ENCODE assay signal across 11 cellular contexts in the genomic region with DNA sequence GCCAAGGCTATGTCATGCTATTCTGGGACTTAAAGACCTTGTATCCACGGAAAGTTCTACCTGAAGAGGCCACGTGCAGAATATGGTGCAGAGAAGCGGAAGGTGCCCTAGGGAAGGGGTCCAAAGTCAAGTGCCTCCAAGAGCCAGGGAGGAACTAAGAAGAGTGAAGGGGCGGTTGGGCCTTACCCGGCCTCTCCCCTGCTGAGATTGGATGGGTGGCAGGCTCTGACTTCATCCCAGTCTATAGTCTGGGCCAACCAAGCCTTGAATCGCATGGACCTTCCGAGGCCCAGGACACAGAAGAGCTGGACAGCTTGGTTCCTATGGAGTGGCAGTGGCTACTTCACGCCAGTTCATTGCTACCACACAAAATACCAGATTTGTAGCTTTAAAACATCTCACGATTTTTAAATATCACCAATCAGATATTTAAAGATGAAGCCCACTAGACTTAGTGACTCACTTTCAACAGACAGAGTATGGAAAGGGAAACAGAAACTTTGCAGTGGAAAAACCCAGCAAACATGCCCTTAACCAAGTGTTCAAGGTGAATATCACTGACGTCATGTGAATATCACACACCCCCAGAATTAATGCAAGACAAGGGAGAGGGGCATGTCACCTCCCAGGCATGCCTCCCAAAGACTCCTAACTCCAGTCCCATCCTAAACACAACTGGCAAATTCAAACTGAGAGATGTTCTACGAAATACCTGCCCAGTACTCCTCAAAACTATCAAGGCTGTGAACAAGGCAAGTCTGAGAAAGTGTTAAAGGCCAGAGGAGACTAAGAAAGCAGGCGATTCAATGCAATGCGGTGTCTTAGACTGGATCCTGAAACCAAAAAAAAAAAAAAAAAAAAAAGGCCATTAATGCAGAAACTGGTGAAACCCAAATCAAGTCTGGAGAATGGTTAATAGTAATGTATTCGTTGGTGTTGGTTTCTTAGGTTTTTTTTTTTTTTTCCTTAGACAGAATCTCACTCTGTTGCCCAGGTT. TPM values are rescaled to one million over a fixed set of nuclear protein-coding genes. Genes with fewer than 3 reads are reported as not detected.
A peak's percentile ranks its signal among the peaks of the same experiment; 100 is the strongest.
DNase-seq lines count a peak whose midpoint lies in the region; ATAC-seq and TF ChIP-seq lines count a peak whose summit lies in the region.
"Had no signal": no experiment of that assay in that cellular context is flagged by ENCODE, and none has a peak within 500 bp of the region (broad histone marks: within the 10 kb centered on the region; RNA-seq: fewer than 3 reads in every experiment).

No MANE protein-coding gene starts in this region.

- POLR2A ChIA-PET in activated CD4-positive, alpha-beta memory T cell treated with anti-CD3 and anti-CD28 coated beads, Interleukin-2, amount 10 ng/mL, durations not matched to agents 7 days and 5 days (lab: Charles Lee) = interaction anchor here (1.3 to 1.8 kb wide), 2 partner anchors 9 to 32 kb away, joined by 4 to 11 read pairs; a partner anchor contains a TSS

- H3K9me3 ChIP-seq in stomach = no peaks in the 10 kb centered on the region
- H3K9me3 ChIP-seq: prostate gland, uterus had no signal

- TF ChIP-seq CTCF in stomach (IDR thresholded peaks at IDR 0.05) = no peak

- no peak for TF ChIP-seq POLR2A in stomach (IDR thresholded peaks at IDR 0.05)

- peaks cover 38% of the 10 kb centered on the region for H3K4me1 Mint-ChIP-seq in activated naive CD4-positive, alpha-beta T cell treated with anti-CD3 and anti-CD28 coated beads, Interleukin-2, amount 10 ng/mL, durations not matched to agents 7 days and 5 days
- peaks cover 41% of the 10 kb centered on the region for H3K4me1 Mint-ChIP-seq in activated CD4-positive, alpha-beta memory T cell treated with anti-CD3 and anti-CD28 coated beads, Interleukin-2, amount 10 ng/mL, durations not matched to agents 7 days and 5 days

- 75 to 91% (median 84%) methylated on average over 14 of the region's 14 CpGs for WGBS in stomach, 5 donors

- peaks cover 16 to 76% (median 72%) of the 10 kb centered on the region in 4 donors for H3K36me3 ChIP-seq in stomach
- H3K36me3 ChIP-seq: prostate gland, uterus had no signal

- H3K9me3 Mint-ChIP-seq in activated naive CD4-positive, alpha-beta T cell treated with anti-CD3 and anti-CD28 coated beads, Interleukin-2, amount 10 ng/mL, durations not matched to agents 7 days and 5 days = no peaks in the 10 kb centered on the region
- H3K9me3 Mint-ChIP-seq in activated CD4-positive, alpha-beta memory T cell treated with anti-CD3 and anti-CD28 coated beads, Interleukin-2, amount 10 ng/mL, durations not matched to agents 7 days and 5 days = no peaks in the 10 kb centered on the region

- intact Hi-C loops in stomach (cut with DNase I; ENCODE audit: low total_unique reads) = no loop called here

- no peak for TF ChIP-seq EP300 in stomach (IDR thresholded peaks at IDR 0.05)

- H3K27ac Mint-ChIP-seq in activated naive CD4-positive, alpha-beta T cell treated with anti-CD3 and anti-CD28 coated beads, Interleukin-2, amount 10 ng/mL, durations not matched to agents 7 days and 5 days = peak overlapping the region; percentile 58
- peak overlapping the region; percentile 82 for H3K27ac Mint-ChIP-seq in activated CD4-positive, alpha-beta memory T cell treated with anti-CD3 and anti-CD28 coated beads, Interleukin-2, amount 10 ng/mL, durations not matched to agents 7 days and 5 days

- H3K4me3 Mint-ChIP-seq in activated naive CD4-positive, alpha-beta T cell treated with anti-CD3 and anti-CD28 coated beads, Interleukin-2, amount 10 ng/mL, durations not matched to agents 7 days and 5 days = no peak overlapping the region
- H3K4me3 Mint-ChIP-seq in activated CD4-positive, alpha-beta memory T cell treated with anti-CD3 and anti-CD28 coated beads, Interleukin-2, amount 10 ng/mL, durations not matched to agents 7 days and 5 days = no peak overlapping the region

- no peak for DNase-seq in activated naive CD4-positive, alpha-beta T cell treated with anti-CD3 and anti-CD28 coated beads, Interleukin-2, amount 10 ng/mL, durations not matched to agents 7 days and 5 days
- DNase-seq in activated naive CD4-positive, alpha-beta T cell treated with anti-CD3 and anti-CD28 coated beads, Interleukin-2, amount 50 U/mL, for 16 hours = no peak
- no peak for DNase-seq in activated CD4-positive, alpha-beta memory T cell treated with anti-CD3 and anti-CD28 coated beads, Interleukin-2, amount 10 ng/mL, durations not matched to agents 7 days and 5 days
- no peak for DNase-seq in stimulated activated naive CD8-positive, alpha-beta T cell treated with anti-CD3 and anti-CD28 coated beads, Interleukin-15, Interleukin-2, amounts not matched to agents 100 U/mL and 50 U/mL, for 24 hours
- no peak for DNase-seq in NCI-H146 (lab: John Stamatoyannopoulos, UW)
- no peak for DNase-seq in NCI-H524 (lab: John Stamatoyannopoulos, UW)
- DNase-seq in stomach = no peak
- DNase-seq: uterus had no signal

- H3K27me3 ChIP-seq in stomach = no peaks in the 10 kb centered on the region
- H3K27me3 ChIP-seq: uterus had no signal

- peak; percentile 86 for ATAC-seq in HG02610 (IDR thresholded peaks at IDR 0.05; ENCODE audit: unreplicated experiment)
- ATAC-seq in stimulated activated naive CD8-positive, alpha-beta T cell treated with anti-CD3 and anti-CD28 coated beads, Interleukin-15, Interleukin-2, amounts not matched to agents 100 U/mL and 50 U/mL, for 24 hours = peak; percentile 88
- ATAC-seq: HCT116 had no signal

- CTCF ChIA-PET in activated naive CD4-positive, alpha-beta T cell treated with anti-CD3 and anti-CD28 coated beads, Interleukin-2, amount 10 ng/mL, durations not matched to agents 7 days and 5 days (lab: Charles Lee) = interaction anchor here (1.7 to 2.9 kb wide), 3 partner anchors 11 to 95 kb away, joined by 9 to 15 read pairs (median 10); no protein-coding TSS in a partner anchor
- CTCF ChIA-PET in activated CD4-positive, alpha-beta memory T cell treated with anti-CD3 and anti-CD28 coated beads, Interleukin-2, amount 10 ng/mL, durations not matched to agents 7 days and 5 days (lab: Charles Lee) = interaction anchor here (0.8 to 1.0 kb wide), 2 partner anchors 11 to 55 kb away, joined by 3 to 9 read pairs; no protein-coding TSS in a partner anchor

- H3K4me3 ChIP-seq in stomach = no peak overlapping the region
- H3K4me3 ChIP-seq: prostate gland, uterus had no signal

- H3K27ac ChIP-seq in stomach = no peak overlapping the region
- H3K27ac ChIP-seq: prostate gland, uterus had no signal

- no peaks in the 10 kb centered on the region for H3K27me3 Mint-ChIP-seq in activated naive CD4-positive, alpha-beta T cell treated with anti-CD3 and anti-CD28 coated beads, Interleukin-2, amount 10 ng/mL, durations not matched to agents 7 days and 5 days
- no peaks in the 10 kb centered on the region for H3K27me3 Mint-ChIP-seq in activated CD4-positive, alpha-beta memory T cell treated with anti-CD3 and anti-CD28 coated beads, Interleukin-2, amount 10 ng/mL, durations not matched to agents 7 days and 5 days

- peaks cover 0 to 9% (median 6%) of the 10 kb centered on the region in 4 donors for H3K4me1 ChIP-seq in stomach
- H3K4me1 ChIP-seq: prostate gland, uterus had no signal

- H3K36me3 Mint-ChIP-seq in activated naive CD4-positive, alpha-beta T cell treated with anti-CD3 and anti-CD28 coated beads, Interleukin-2, amount 10 ng/mL, durations not matched to agents 7 days and 5 days = peaks cover 52% of the 10 kb centered on the region
- peaks cover 50% of the 10 kb centered on the region for H3K36me3 Mint-ChIP-seq in activated CD4-positive, alpha-beta memory T cell treated with anti-CD3 and anti-CD28 coated beads, Interleukin-2, amount 10 ng/mL, durations not matched to agents 7 days and 5 days (ENCODE audit: low read depth)

RNA-seq across cellular contexts. Expression of a gene that starts 10.2 kb away (rescaled TPM):
- total RNA-seq in activated CD4-positive, alpha-beta memory T cell treated with anti-CD3 and anti-CD28 coated beads, Interleukin-2, amount 10 ng/mL, durations not matched to agents 7 days and 5 days = 10 to 100 TPM; 39.2 to 40.7 TPM
- 10 to 100 TPM in 4 of 5 donors, 1 to 10 TPM in 1; 4.6 to 67.2 (median 33.0) TPM for total RNA-seq in stomach
- 10 to 100 TPM in 2 of 3 donors, 1 to 10 TPM in 1; 9.9 to 15.3 (median 13.7) TPM for polyA plus RNA-seq in stomach

RNA-seq across cellular contexts. Expression of a gene that starts 39.6 kb away (rescaled TPM):
- 10 to 100 TPM; 53.1 to 53.9 TPM for total RNA-seq in activated CD4-positive, alpha-beta memory T cell treated with anti-CD3 and anti-CD28 coated beads, Interleukin-2, amount 10 ng/mL, durations not matched to agents 7 days and 5 days
- 10 to 100 TPM in 1 of 5 donors, 1 to 10 TPM in 4; 1.8 to 13.6 (median 6.1) TPM for total RNA-seq in stomach
- 1 to 10 TPM; 5.2 to 8.4 (median 6.7) TPM for polyA plus RNA-seq in stomach
